1 cellular context compared by ENCODE assay signal in genomic region chr2:222736301-222736700, GRCh38.
TF ChIP-seq lines count a peak whose summit lies in the region.

No MANE protein-coding gene starts in this region.

TF ChIP-seq in IMR-90, 13 proteins besides CTCF, POLR2A, EP300 and RAD21 (continued from another document):
- TF ChIP-seq ELK1 (IDR thresholded peaks at IDR 0.05; ENCODE audit: borderline replicate concordance, low read depth, low read length) = no peak
- no peak for TF ChIP-seq MXI1 (IDR thresholded peaks at IDR 0.05; ENCODE audit: borderline replicate concordance, low read depth, low read length)
- no peak for TF ChIP-seq RFX5 (IDR thresholded peaks at IDR 0.05; ENCODE audit: low read depth, low read length)
